ENCODE assay signal across 1 cellular context in genomic region chr11:15127341-15127740, GRCh38.
TF ChIP-seq lines count a peak whose summit lies in the region.

No MANE protein-coding gene starts in this region.

TF ChIP-seq in H1, 55 proteins besides CTCF, POLR2A, EP300 and RAD21:
- no peak for TF ChIP-seq MAFK (IDR thresholded peaks at IDR 0.05; ENCODE audit: low read depth, low read length)
- TF ChIP-seq RFX5 (IDR thresholded peaks at IDR 0.05; ENCODE audit: borderline replicate concordance, low read depth, low read length), result no peak
- TF ChIP-seq USF2 (IDR thresholded peaks at IDR 0.05; ENCODE audit: low read length), result no peak
- TF ChIP-seq CHD2 (IDR thresholded peaks at IDR 0.05; ENCODE audit: low read length), result no peak
- TF ChIP-seq ASH2L (IDR thresholded peaks at IDR 0.05; ENCODE audit: low read length), result no peak
- no peak for TF ChIP-seq SAP30 (IDR thresholded peaks at IDR 0.05; ENCODE audit: insufficient read depth, insufficient replicate concordance, low read length)
- no peak for TF ChIP-seq EGR1 (IDR thresholded peaks at IDR 0.05; ENCODE audit: borderline replicate concordance, low read depth, low read length)
- no peak for TF ChIP-seq CHD1 (IDR thresholded peaks at IDR 0.05; ENCODE audit: low read depth, low read length)
- TF ChIP-seq TEAD4 (IDR thresholded peaks at IDR 0.05; ENCODE audit: low read depth, low read length), result no peak
- no peak for TF ChIP-seq ATF3 (IDR thresholded peaks at IDR 0.05; ENCODE audit: insufficient read depth, low read depth, low read length)
- TF ChIP-seq CHD7 (IDR thresholded peaks at IDR 0.05; ENCODE audit: insufficient replicate concordance, low read length), result no peak
- no peak for TF ChIP-seq ATF2 (IDR thresholded peaks at IDR 0.05; ENCODE audit: low read length)
- TF ChIP-seq ZNF274 (IDR thresholded peaks at IDR 0.05; ENCODE audit: borderline replicate concordance, extremely low read depth, low read length), result no peak
